Comparison of ENCODE assay signal across 16 cellular contexts in genomic region chr12:103905730-103906349, GRCh38. TPM values are rescaled to one million over a fixed set of nuclear protein-coding genes. Genes with fewer than 3 reads are reported as not detected.
A peak's percentile ranks its signal among the peaks of the same experiment; 100 is the strongest.
DNase-seq lines count a peak whose midpoint lies in the region; ATAC-seq, FAIRE-seq and TF ChIP-seq lines count a peak whose summit lies in the region.
"Had no signal": no experiment of that assay in that cellular context is flagged by ENCODE, and none has a peak within 500 bp of the region (broad histone marks: within the 10 kb centered on the region; RNA-seq: fewer than 3 reads in every experiment).

No MANE protein-coding gene starts in this region.

- H3K4me3 Mint-ChIP-seq in activated CD4-positive, alpha-beta T cell treated with anti-CD3 and anti-CD28 coated beads for 36 hours: no peak overlapping the region
- no peak overlapping the region for H3K4me3 Mint-ChIP-seq in activated T-helper 1 cell treated with anti-CD3 and anti-CD28 coated beads, Interleukin-12 subunit alpha, Interleukin-12 subunit beta, Interleukin-2, Interleukin-4 antibody, amounts not matched to agents 30 ng/mL and 10 ng/mL and 1 ng/mL, durations not matched to agents 14 hours and 24 hours and 36 hours

- no peaks in the 10 kb centered on the region for H3K9me3 Mint-ChIP-seq in activated CD4-positive, alpha-beta T cell treated with anti-CD3 and anti-CD28 coated beads for 36 hours (ENCODE audit: low read depth)
- H3K9me3 Mint-ChIP-seq in activated T-helper 1 cell treated with anti-CD3 and anti-CD28 coated beads, Interleukin-12 subunit alpha, Interleukin-12 subunit beta, Interleukin-2, Interleukin-4 antibody, amounts not matched to agents 30 ng/mL and 10 ng/mL and 1 ng/mL, durations not matched to agents 14 hours and 24 hours and 36 hours: no peaks in the 10 kb centered on the region

- H3K9ac ChIP-seq in smooth muscle cell (ENCODE audit: low read depth): no peak overlapping the region

- peak; percentile 58 for FAIRE-seq in GM12892 (lab: Jason Lieb, UNC)
- no peak for FAIRE-seq in RCC 7860 (lab: Jason Lieb, UNC)
- FAIRE-seq: A549 had no signal

- POLR2A ChIA-PET in activated CD4-positive, alpha-beta T cell treated with anti-CD3 and anti-CD28 coated beads for 36 hours (lab: Charles Lee): interaction anchor here (0.6 to 1.2 kb wide), 3 partner anchors 23 to 41 kb away, joined by 3 to 6 read pairs (median 4); partner anchors contain the start of gene HSP90B1

- H3K27ac ChIP-seq in foreskin keratinocyte (peak overlapping the region; percentile 75), smooth muscle cell (ENCODE audit: low read depth) (no peak overlapping the region)
- H3K27ac ChIP-seq: A549, heart left ventricle had no signal

- TF ChIP-seq CTCF in foreskin keratinocyte (conservative IDR thresholded peaks at IDR 0.05) (no peak), smooth muscle cell (IDR thresholded peaks at IDR 0.05; ENCODE audit: borderline replicate concordance, insufficient read depth, poor library complexity, severe bottlenecking) (no peak)

- H3K27me3 ChIP-seq in foreskin keratinocyte (no peaks in the 10 kb centered on the region), smooth muscle cell (ENCODE audit: low read depth) (no peaks in the 10 kb centered on the region)
- H3K27me3 ChIP-seq: heart left ventricle had no signal

- DNase-seq in activated CD4-positive, alpha-beta T cell treated with anti-CD3 and anti-CD28 coated beads for 36 hours: peak; percentile 23
- DNase-seq in activated CD4-positive, alpha-beta T cell treated with anti-CD3 and anti-CD28 coated beads for 4 hours: no peak
- DNase-seq in GM12892 (ENCODE audit: insufficient read length): no peak
- no peak for DNase-seq in activated T-helper 1 cell treated with anti-CD3 and anti-CD28 coated beads, Interleukin-12 subunit alpha, Interleukin-12 subunit beta, Interleukin-2, Interleukin-4 antibody, amounts not matched to agents 30 ng/mL and 10 ng/mL and 1 ng/mL, durations not matched to agents 14 hours and 24 hours and 36 hours (ENCODE audit: low spot score)
- peak; percentile 69 to 84 for DNase-seq in foreskin keratinocyte
- DNase-seq in smooth muscle cell (lab: John Stamatoyannopoulos, UW; ENCODE audit: unreplicated experiment): no peak
- no peak for DNase-seq in NCI-H526 treated with DMSO at 0.1 percent for 48 hours (lab: John Stamatoyannopoulos, UW)
- DNase-seq in RCC 7860 (ENCODE audit: low spot score): no peak
- DNase-seq: GOT3, heart left ventricle, mesenchymal stem cell, NCI-H1105, retina, SIG-M5, T1000 had no signal

- CTCF ChIA-PET in activated CD4-positive, alpha-beta T cell treated with anti-CD3 and anti-CD28 coated beads for 36 hours (lab: Charles Lee): interaction anchor here (0.6 kb wide), 2 partner anchors 228 to 252 kb away, joined by 3 read pairs; no protein-coding TSS in a partner anchor

- peak overlapping the region; percentile 79 for H3K27ac Mint-ChIP-seq in activated CD4-positive, alpha-beta T cell treated with anti-CD3 and anti-CD28 coated beads for 36 hours
- peak overlapping the region; percentile 22 for H3K27ac Mint-ChIP-seq in activated T-helper 1 cell treated with anti-CD3 and anti-CD28 coated beads, Interleukin-12 subunit alpha, Interleukin-12 subunit beta, Interleukin-2, Interleukin-4 antibody, amounts not matched to agents 30 ng/mL and 10 ng/mL and 1 ng/mL, durations not matched to agents 14 hours and 24 hours and 36 hours

- no peaks in the 10 kb centered on the region for H3K9me3 ChIP-seq in smooth muscle cell (replicated peaks; ENCODE audit: low read depth)
- H3K9me3 ChIP-seq: A549, heart left ventricle had no signal

- H3K36me3 ChIP-seq in smooth muscle cell (ENCODE audit: low read depth): no peaks in the 10 kb centered on the region
- H3K36me3 ChIP-seq: heart left ventricle had no signal

- no peaks in the 10 kb centered on the region for H4K20me1 ChIP-seq in smooth muscle cell (ENCODE audit: low read depth)

- H3K4me1 ChIP-seq in foreskin keratinocyte: peaks cover 17% of the 10 kb centered on the region
- H3K4me1 ChIP-seq in smooth muscle cell (ENCODE audit: low read depth): no peaks in the 10 kb centered on the region
- H3K4me1 ChIP-seq: A549 had no signal

- TF ChIP-seq POLR2A in GM12892 (IDR thresholded peaks at IDR 0.05; ENCODE audit: low read depth, low read length): no peak

- no peak overlapping the region for H3K4me2 ChIP-seq in smooth muscle cell
- H3K4me2 ChIP-seq: A549 had no signal

- no peak overlapping the region for H3K4me3 ChIP-seq in smooth muscle cell
- H3K4me3 ChIP-seq: A549, heart left ventricle had no signal

- H3K4me1 Mint-ChIP-seq in activated CD4-positive, alpha-beta T cell treated with anti-CD3 and anti-CD28 coated beads for 36 hours: peaks cover 65% of the 10 kb centered on the region
- H3K4me1 Mint-ChIP-seq in activated T-helper 1 cell treated with anti-CD3 and anti-CD28 coated beads, Interleukin-12 subunit alpha, Interleukin-12 subunit beta, Interleukin-2, Interleukin-4 antibody, amounts not matched to agents 30 ng/mL and 10 ng/mL and 1 ng/mL, durations not matched to agents 14 hours and 24 hours and 36 hours (ENCODE audit: low read depth): peaks cover 27% of the 10 kb centered on the region

- peaks cover 2% of the 10 kb centered on the region for H3K36me3 Mint-ChIP-seq in activated CD4-positive, alpha-beta T cell treated with anti-CD3 and anti-CD28 coated beads for 36 hours (ENCODE audit: low read depth)
- no peaks in the 10 kb centered on the region for H3K36me3 Mint-ChIP-seq in activated T-helper 1 cell treated with anti-CD3 and anti-CD28 coated beads, Interleukin-12 subunit alpha, Interleukin-12 subunit beta, Interleukin-2, Interleukin-4 antibody, amounts not matched to agents 30 ng/mL and 10 ng/mL and 1 ng/mL, durations not matched to agents 14 hours and 24 hours and 36 hours (ENCODE audit: low read depth)

- WGBS in smooth muscle cell (ENCODE audit: low lambda C conversion rate): 66% methylated on average over 4 of the region's 4 CpGs

- intact Hi-C loops in activated CD4-positive, alpha-beta T cell treated with anti-CD3 and anti-CD28 coated beads for 36 hours (cut with DNase I, micrococcal nuclease): loop anchor here (1.0 kb wide), 2 partner anchors 19 to 22 kb away; no protein-coding TSS in a partner anchor
- intact Hi-C loops in activated T-helper 1 cell treated with anti-CD3 and anti-CD28 coated beads, Interleukin-12 subunit alpha, Interleukin-12 subunit beta, Interleukin-2, Interleukin-4 antibody, amounts not matched to agents 30 ng/mL and 10 ng/mL and 1 ng/mL, durations not matched to agents 14 hours and 24 hours and 36 hours (cut with micrococcal nuclease): no loop called here

- H3K27me3 Mint-ChIP-seq in activated CD4-positive, alpha-beta T cell treated with anti-CD3 and anti-CD28 coated beads for 36 hours: no peaks in the 10 kb centered on the region
- H3K27me3 Mint-ChIP-seq in activated T-helper 1 cell treated with anti-CD3 and anti-CD28 coated beads, Interleukin-12 subunit alpha, Interleukin-12 subunit beta, Interleukin-2, Interleukin-4 antibody, amounts not matched to agents 30 ng/mL and 10 ng/mL and 1 ng/mL, durations not matched to agents 14 hours and 24 hours and 36 hours (ENCODE audit: insufficient read depth): no peaks in the 10 kb centered on the region

- H3K79me2 ChIP-seq in smooth muscle cell (ENCODE audit: low read depth): no peaks in the 10 kb centered on the region

- no peaks in the 10 kb centered on the region for H3F3A ChIP-seq in smooth muscle cell (ENCODE audit: low read depth)

- H2AFZ ChIP-seq in smooth muscle cell (ENCODE audit: low read depth): no peak overlapping the region

- peak; percentile 67 for ATAC-seq in activated CD4-positive, alpha-beta T cell treated with anti-CD3 and anti-CD28 coated beads for 36 hours
- ATAC-seq in foreskin keratinocyte: peak; percentile 54
- ATAC-seq: A549, heart left ventricle had no signal

RNA-seq across cellular contexts. Expression of gene HSP90B1, which starts 24.4 kb away (rescaled TPM):
- 100 to 1,000 TPM; 384 to 394 TPM for total RNA-seq in activated CD4-positive, alpha-beta T cell treated with anti-CD3 and anti-CD28 coated beads for 36 hours
- 382 TPM for polyA plus RNA-seq in GM12892 (2012; ENCODE audit: missing spikeins)
- total RNA-seq in activated T-helper 1 cell treated with anti-CD3 and anti-CD28 coated beads, Interleukin-12 subunit alpha, Interleukin-12 subunit beta, Interleukin-2, Interleukin-4 antibody, amounts not matched to agents 30 ng/mL and 10 ng/mL and 1 ng/mL, durations not matched to agents 14 hours and 24 hours and 36 hours: 427 and 446 TPM in 2 replicates
- total RNA-seq in foreskin keratinocyte (981 and 1,151 TPM in 2 replicates), smooth muscle cell (908 and 1,229 TPM in 2 replicates)
- polyA plus RNA-seq in foreskin keratinocyte (747 and 810 TPM in 2 replicates), smooth muscle cell (836 and 1,047 TPM in 2 replicates)

RNA-seq across cellular contexts. Expression of gene TDG, which starts 59.8 kb away (rescaled TPM):
- total RNA-seq in activated CD4-positive, alpha-beta T cell treated with anti-CD3 and anti-CD28 coated beads for 36 hours: 10 to 100 TPM; 35.4 to 37.2 TPM
- polyA plus RNA-seq in GM12892 (2012; ENCODE audit: missing spikeins): 28.5 TPM
- 80.4 and 81.6 TPM in 2 replicates for total RNA-seq in activated T-helper 1 cell treated with anti-CD3 and anti-CD28 coated beads, Interleukin-12 subunit alpha, Interleukin-12 subunit beta, Interleukin-2, Interleukin-4 antibody, amounts not matched to agents 30 ng/mL and 10 ng/mL and 1 ng/mL, durations not matched to agents 14 hours and 24 hours and 36 hours
- total RNA-seq in foreskin keratinocyte (21.7 and 22.3 TPM in 2 replicates), smooth muscle cell (61.1 and 61.3 TPM in 2 replicates)
- polyA plus RNA-seq in foreskin keratinocyte (8.7 and 10.3 TPM in 2 replicates), smooth muscle cell (34.5 and 46.1 TPM in 2 replicates)

Comparison
In these comparisons a context has a peak if more than half of its experiments do, and no peak if none do; other contexts are left out.
1. DNase-seq: peak in activated CD4-positive, alpha-beta T cell treated with anti-CD3 and anti-CD28 coated beads for 36 hours (single experiment) and foreskin keratinocyte (2 of 2); none in activated CD4-positive, alpha-beta T cell treated with anti-CD3 and anti-CD28 coated beads for 4 hours (0 of 2), GM12892 (single experiment), activated T-helper 1 cell treated with anti-CD3 and anti-CD28 coated beads, Interleukin-12 subunit alpha, Interleukin-12 subunit beta, Interleukin-2, Interleukin-4 antibody, amounts not matched to agents 30 ng/mL and 10 ng/mL and 1 ng/mL, durations not matched to agents 14 hours and 24 hours and 36 hours (single experiment), smooth muscle cell (single experiment), NCI-H526 treated with DMSO at 0.1 percent for 48 hours (single experiment) and RCC 7860 (single experiment).